ENCODE assay signal across 21 cellular contexts in the genomic region with DNA sequence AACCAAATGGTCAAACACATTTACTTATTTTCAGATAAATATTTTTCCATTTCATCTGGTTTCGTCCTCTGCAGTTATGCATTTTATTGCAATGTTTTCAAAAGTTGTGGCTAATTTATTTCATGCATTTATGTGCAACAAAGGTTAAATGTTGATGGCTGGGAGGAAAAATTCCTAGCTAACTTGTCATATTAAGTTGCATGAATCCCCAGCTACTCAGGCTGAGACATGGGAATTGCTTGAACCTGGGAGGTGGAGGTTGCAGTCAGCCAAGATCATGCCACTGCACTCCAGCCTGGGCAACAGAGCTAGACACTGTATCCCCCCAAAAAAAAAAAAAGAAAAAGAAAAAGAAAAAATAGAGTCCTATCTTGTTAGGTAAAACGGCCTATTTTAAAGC.
A peak's percentile ranks its signal among the peaks of the same experiment; 100 is the strongest.
DNase-seq lines count a peak whose midpoint lies in the region; ATAC-seq, FAIRE-seq and TF ChIP-seq lines count a peak whose summit lies in the region.
"Had no signal": no experiment of that assay in that cellular context is flagged by ENCODE, and none has a peak within 500 bp of the region (broad histone marks: within the 10 kb centered on the region; RNA-seq: fewer than 3 reads in every experiment).

No MANE protein-coding gene starts in this region.

- H3K27ac ChIP-seq in SJCRH30, result peak overlapping the region; percentile 7; the same call in 1 of the 2 replicates
- no peak overlapping the region for H3K27ac ChIP-seq in colonic mucosa
- H3K27ac ChIP-seq: right lobe of liver had no signal

- no peaks in the 10 kb centered on the region for H3K27me3 Mint-ChIP-seq in nephron (ENCODE audit: low read depth)
- H3K27me3 Mint-ChIP-seq: activated CD4-positive, alpha-beta memory T cell treated with anti-CD3 and anti-CD28 coated beads for 36 hours had no signal

- intact Hi-C loops in colonic mucosa (cut with DNase I), result no loop called here

- peaks cover 24% of the 10 kb centered on the region for H3K4me1 Mint-ChIP-seq in nephron

- peak overlapping the region; percentile 61 to 95 (median 86) for H3K27ac Mint-ChIP-seq in nephron
- H3K27ac Mint-ChIP-seq: activated CD4-positive, alpha-beta memory T cell treated with anti-CD3 and anti-CD28 coated beads for 36 hours; activated naive CD4-positive, alpha-beta T cell treated with anti-CD3 and anti-CD28 coated beads for 36 hours; T-helper 1 cell treated with Interleukin-12 subunit alpha and Interleukin-12 subunit beta and Interleukin-4 antibody, amounts not matched to agents 30 μg/mL and 1 μg/mL, for 36 hours had no signal

- H3K9ac ChIP-seq in colonic mucosa (ENCODE audit: low read depth in 2 of 2, low read length in 2 of 2), result no peak overlapping the region

- no peak for DNase-seq in H54 (ENCODE audit: insufficient read length, low spot score)
- DNase-seq in SJCRH30, result no peak
- no peak for DNase-seq in ureter (ENCODE audit: low spot score)
- DNase-seq in colonic mucosa, result no peak
- DNase-seq: activated CD4-positive, alpha-beta memory T cell treated with anti-CD3 and anti-CD28 coated beads for 36 hours; activated naive CD4-positive, alpha-beta T cell treated with anti-CD3 and anti-CD28 coated beads for 36 hours; COR-L47; cortex of kidney; KBM-7; NCI-H2081; NCI-H510A; nucleus accumbens; right lobe of liver; stimulated activated CD4-positive, alpha-beta T cell treated with anti-CD3 and anti-CD28 coated beads, Interleukin-1b, Interleukin-23, amount 100 ng/mL, for 48 hours; stimulated activated naive CD4-positive, alpha-beta T cell had no signal

- no peaks in the 10 kb centered on the region for H3K9me3 Mint-ChIP-seq in nephron

- peaks cover 17% of the 10 kb centered on the region for H3K4me1 ChIP-seq in SJCRH30
- no peaks in the 10 kb centered on the region for H3K4me1 ChIP-seq in colonic mucosa
- H3K4me1 ChIP-seq: right lobe of liver had no signal

- TF ChIP-seq CTCF in nephron (IDR thresholded peaks at IDR 0.05; ENCODE audit: unreplicated experiment in 3 of 3), result no peak
- no peak for TF ChIP-seq CTCF in colonic mucosa (IDR thresholded peaks at IDR 0.05)

- no peak for ATAC-seq in HG03378 (IDR thresholded peaks at IDR 0.05; ENCODE audit: unreplicated experiment)
- no peak for ATAC-seq in GM21528 (IDR thresholded peaks at IDR 0.05; ENCODE audit: low FRiP score, unreplicated experiment)
- ATAC-seq: right lobe of liver had no signal

- FAIRE-seq in H54 (lab: Jason Lieb, UNC), result peak; percentile 94
- FAIRE-seq in endometrium (lab: Jason Lieb, UNC), result peak; percentile 96

- H3K4me3 ChIP-seq in SJCRH30 (peak overlapping the region; percentile 31; the same call in 1 of the 2 replicates), colonic mucosa (no peak overlapping the region)
- H3K4me3 ChIP-seq: right lobe of liver, tibial artery had no signal

- H3K27me3 ChIP-seq in SJCRH30 (no peaks in the 10 kb centered on the region), colonic mucosa (no peaks in the 10 kb centered on the region)
- H3K27me3 ChIP-seq: right lobe of liver, tibial artery had no signal

- no peaks in the 10 kb centered on the region for H3K36me3 Mint-ChIP-seq in nephron (ENCODE audit: low read depth)
- H3K36me3 Mint-ChIP-seq: activated CD4-positive, alpha-beta memory T cell treated with anti-CD3 and anti-CD28 coated beads for 36 hours had no signal

- H3K4me3 Mint-ChIP-seq in nephron, result no peak overlapping the region
- H3K4me3 Mint-ChIP-seq: activated CD4-positive, alpha-beta memory T cell treated with anti-CD3 and anti-CD28 coated beads for 36 hours; activated naive CD4-positive, alpha-beta T cell treated with anti-CD3 and anti-CD28 coated beads for 36 hours; T-helper 1 cell treated with Interleukin-12 subunit alpha and Interleukin-12 subunit beta and Interleukin-4 antibody, amounts not matched to agents 30 μg/mL and 1 μg/mL, for 36 hours had no signal

- H3K9me3 ChIP-seq in SJCRH30 (replicated peaks) (no peaks in the 10 kb centered on the region), colonic mucosa (no peaks in the 10 kb centered on the region)
- H3K9me3 ChIP-seq: right lobe of liver, tibial artery had no signal

- H3K36me3 ChIP-seq in SJCRH30 (no peaks in the 10 kb centered on the region), colonic mucosa (no peaks in the 10 kb centered on the region)
- H3K36me3 ChIP-seq: right lobe of liver, tibial artery had no signal

- no peak for TF ChIP-seq POLR2A in H54 (IDR thresholded peaks at IDR 0.05; ENCODE audit: low read depth, low read length)
